Comparison of ENCODE assay signal across 18 cellular contexts in genomic region chr13:64930636-64931035, GRCh38.
DNase-seq lines count a peak whose midpoint lies in the region; ATAC-seq lines count a peak whose summit lies in the region.
"Had no signal": no experiment of that assay in that cellular context is flagged by ENCODE, and none has a peak within 500 bp of the region (broad histone marks: within the 10 kb centered on the region; RNA-seq: fewer than 3 reads in every experiment).

No MANE protein-coding gene starts in this region.

- no peaks in the 10 kb centered on the region for H3K4me1 Mint-ChIP-seq in activated naive CD4-positive, alpha-beta T cell treated with anti-CD3 and anti-CD28 coated beads for 36 hours (ENCODE audit: low read depth)

- DNase-seq in activated naive CD4-positive, alpha-beta T cell treated with anti-CD3 and anti-CD28 coated beads for 36 hours: no peak
- no peak for DNase-seq in activated naive CD4-positive, alpha-beta T cell treated with Interleukin-2 at 50 U/mL for 16 hours
- DNase-seq in occipital lobe (lab: John Stamatoyannopoulos, UW) (no peak), NCI-H2196 treated with DMSO at 0.1 percent for 48 hours (lab: John Stamatoyannopoulos, UW; ENCODE audit: unreplicated experiment) (no peak), NCI-H524 treated with DMSO at 0.1 percent for 48 hours (lab: John Stamatoyannopoulos, UW) (no peak)
- DNase-seq: AML-193, DMS79, GM23248, NCI-H1105 treated with DMSO at 0.1 percent for 48 hours, NCI-H1694, NCI-H2081 treated with DMSO at 0.1 percent for 48 hours, NCI-H510A, NCI-H774, OCI-M1, Right ventricle myocardium superior had no signal

- ATAC-seq in HG02588 (IDR thresholded peaks at IDR 0.05; ENCODE audit: unreplicated experiment): peak; percentile 38
- peak; percentile 35 for ATAC-seq in HG03565 (IDR thresholded peaks at IDR 0.05; ENCODE audit: unreplicated experiment)
- ATAC-seq in HG02884 (IDR thresholded peaks at IDR 0.05; ENCODE audit: unreplicated experiment): no peak

- CTCF ChIA-PET in activated naive CD4-positive, alpha-beta T cell treated with anti-CD3 and anti-CD28 coated beads for 36 hours (lab: Charles Lee): no interaction called here

- intact Hi-C loops in activated naive CD4-positive, alpha-beta T cell treated with anti-CD3 and anti-CD28 coated beads for 36 hours (cut with micrococcal nuclease): no loop called here

- H3K4me3 Mint-ChIP-seq in activated naive CD4-positive, alpha-beta T cell treated with anti-CD3 and anti-CD28 coated beads for 36 hours: no peak overlapping the region

- peak overlapping the region; percentile 41 for H3K27ac Mint-ChIP-seq in activated naive CD4-positive, alpha-beta T cell treated with anti-CD3 and anti-CD28 coated beads for 36 hours

- no peaks in the 10 kb centered on the region for H3K36me3 Mint-ChIP-seq in activated naive CD4-positive, alpha-beta T cell treated with anti-CD3 and anti-CD28 coated beads for 36 hours (ENCODE audit: low read depth)

- H3K9me3 Mint-ChIP-seq in activated naive CD4-positive, alpha-beta T cell treated with anti-CD3 and anti-CD28 coated beads for 36 hours: peaks cover 3% of the 10 kb centered on the region

- no peaks in the 10 kb centered on the region for H3K27me3 Mint-ChIP-seq in activated naive CD4-positive, alpha-beta T cell treated with anti-CD3 and anti-CD28 coated beads for 36 hours (ENCODE audit: low read depth)
